Comparison of ENCODE assay signal across 8 cellular contexts in the genomic region with DNA sequence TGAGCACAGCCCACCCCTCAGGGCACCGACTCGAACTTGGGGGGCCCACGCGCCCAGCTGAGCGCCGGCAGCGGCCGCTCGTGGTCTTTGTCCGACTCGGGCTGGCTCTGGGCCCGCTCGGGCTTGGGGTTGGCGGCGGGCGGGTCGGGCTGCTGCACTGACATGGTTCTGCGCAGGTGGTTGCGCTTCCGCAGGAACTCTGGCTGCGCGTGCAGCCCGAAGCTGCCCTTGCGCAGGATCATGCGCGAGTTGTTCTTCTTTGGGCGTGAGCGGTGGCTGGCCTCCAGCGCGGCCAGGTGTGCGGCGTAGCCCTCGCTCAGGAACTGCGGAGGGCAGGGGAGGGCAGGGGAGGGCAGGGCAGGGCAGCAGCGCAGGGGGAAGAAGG. TPM values are rescaled to one million over a fixed set of nuclear protein-coding genes. Genes with fewer than 3 reads are reported as not detected.
DNase-seq lines count a peak whose midpoint lies in the region; ATAC-seq and TF ChIP-seq lines count a peak whose summit lies in the region.

No MANE protein-coding gene starts in this region.

- ATAC-seq in HG03342 (IDR thresholded peaks at IDR 0.05; ENCODE audit: unreplicated experiment), result no peak
- no peak for ATAC-seq in HG02870 (IDR thresholded peaks at IDR 0.05; ENCODE audit: unreplicated experiment)

- H3K9me3 ChIP-seq in mucosa of rectum (ENCODE audit: control insufficient read depth in 2 of 2, low read length in 2 of 2), result no peaks in the 10 kb centered on the region

- H3K9ac ChIP-seq in mucosa of rectum (ENCODE audit: low read depth in 1 of 2, low read length in 2 of 2), result no peak overlapping the region

- H3K4me3 ChIP-seq in choroid plexus epithelial cell (ENCODE audit: low read depth, low read length) (peak overlapping the region; percentile 37), mucosa of rectum (ENCODE audit: low read length in 2 of 2) (peak overlapping the region in 1 of 2 donors; percentile 12)

- H3K27me3 ChIP-seq in mucosa of rectum (ENCODE audit: control insufficient read depth in 2 of 2, insufficient read depth in 2 of 2, low read length in 2 of 2), result no peaks in the 10 kb centered on the region

- peak overlapping the region; percentile 49 for H3K27ac ChIP-seq in C4-2B
- peak overlapping the region; percentile 43 to 52 for H3K27ac ChIP-seq in mucosa of rectum (ENCODE audit: low read depth in 2 of 2, low read length in 2 of 2)

- no peaks in the 10 kb centered on the region for H3K36me3 ChIP-seq in mucosa of rectum (ENCODE audit: control insufficient read depth in 2 of 2, insufficient read depth in 2 of 2, low read length in 2 of 2)

- peaks cover 13 to 28% of the 10 kb centered on the region in 2 donors for H3K4me1 ChIP-seq in mucosa of rectum (ENCODE audit: control insufficient read depth in 2 of 2, insufficient read depth in 2 of 2, low read length in 2 of 2)

- peak; percentile 81 for DNase-seq in NCI-H69 (lab: John Stamatoyannopoulos, UW)
- DNase-seq in choroid plexus epithelial cell (ENCODE audit: low read depth), result peak; percentile 36
- no peak for DNase-seq in A172 (ENCODE audit: low spot score)
- DNase-seq in amniotic stem cell (lab: John Stamatoyannopoulos, UW), result no peak

- TF ChIP-seq CTCF in C4-2B (conservative IDR thresholded peaks at IDR 0.05) (no peak), choroid plexus epithelial cell (conservative IDR thresholded peaks at IDR 0.05; ENCODE audit: low read depth, low read length) (no peak)

RNA-seq across cellular contexts. Expression of a gene that starts 11.1 kb away (rescaled TPM):
- total RNA-seq in A172 (2014; rRNA removed; shearing (Covaris generic)), result 81.2 and 96.3 TPM in 2 replicates

RNA-seq across cellular contexts. Expression of a gene that starts 20.4 kb away (rescaled TPM):
- total RNA-seq in A172 (2014; rRNA removed; shearing (Covaris generic)), result not detected in 2 replicates

Comparison
In these comparisons a context has a peak if more than half of its experiments do, and no peak if none do; other contexts are left out.
1. DNase-seq: peak in NCI-H69 (single experiment) and choroid plexus epithelial cell (single experiment); none in A172 (single experiment) and amniotic stem cell (single experiment).